ENCODE assay signal across 1 cellular context in genomic region chr3:11603628-11604027, GRCh38.
TF ChIP-seq lines count a peak whose summit lies in the region.

No MANE protein-coding gene starts in this region.

TF ChIP-seq in SK-N-SH, 30 proteins besides CTCF, POLR2A, EP300 and RAD21 (continued from another document):
- TF ChIP-seq ZBTB33 (IDR thresholded peaks at IDR 0.05; ENCODE audit: borderline replicate concordance, low read depth) (no peak), REST (IDR thresholded peaks at IDR 0.05; ENCODE audit: low read depth, low read length) (no peak), FOXJ3 (CRISPR knock-in tag; IDR thresholded peaks at IDR 0.05) (no peak), NFIC (IDR thresholded peaks at IDR 0.05; ENCODE audit: borderline replicate concordance) (no peak), MEF2A (IDR thresholded peaks at IDR 0.05; ENCODE audit: borderline replicate concordance, low read depth) (no peak), ELF1 (IDR thresholded peaks at IDR 0.05) (no peak), NRF1 (IDR thresholded peaks at IDR 0.05; ENCODE audit: low read depth, low read length) (no peak), JUND (IDR thresholded peaks at IDR 0.05) (no peak), SMC3 (IDR thresholded peaks at IDR 0.05; ENCODE audit: low read depth, low read length) (no peak)
